10 cellular contexts compared by ENCODE assay signal in the genomic region with DNA sequence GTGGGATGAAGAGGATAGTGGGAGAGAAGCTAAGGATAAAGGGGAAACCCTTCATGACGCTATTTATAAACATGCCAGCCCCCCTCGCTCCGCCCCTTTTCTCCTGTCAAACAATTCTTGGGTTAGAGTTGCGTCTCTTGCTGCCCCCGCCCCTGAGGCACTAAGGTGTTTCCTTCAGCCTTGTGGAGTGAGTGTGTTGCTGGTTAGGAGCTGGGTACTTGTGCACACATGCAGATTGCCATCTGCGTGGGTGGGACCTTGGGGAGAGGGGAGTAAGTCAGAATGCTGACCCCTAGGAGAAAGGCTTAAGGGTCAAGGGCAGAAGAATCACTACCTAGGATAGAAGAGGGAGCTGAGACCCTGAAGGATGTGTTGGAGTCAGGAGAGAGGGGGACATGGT. TPM values are rescaled to one million over a fixed set of nuclear protein-coding genes. Genes with fewer than 3 reads are reported as not detected.
A peak's percentile ranks its signal among the peaks of the same experiment; 100 is the strongest.
DNase-seq lines count a peak whose midpoint lies in the region; ATAC-seq lines count a peak whose summit lies in the region.
"Had no signal": no experiment of that assay in that cellular context is flagged by ENCODE, and none has a peak within 500 bp of the region (broad histone marks: within the 10 kb centered on the region; RNA-seq: fewer than 3 reads in every experiment).

No MANE protein-coding gene starts in this region.

- no peaks in the 10 kb centered on the region for H3K9me3 ChIP-seq in iPS-18a (ENCODE audit: control insufficient read depth, low read depth, low read length)
- no peaks in the 10 kb centered on the region for H3K9me3 ChIP-seq in stomach smooth muscle (ENCODE audit: control insufficient read depth in 2 of 2, low read length in 2 of 2)

- H3K9me3 Mint-ChIP-seq in activated T-cell treated with anti-CD3 and anti-CD28 coated beads, Interleukin-2, amount 50 U/mL, for 24 hours = no peaks in the 10 kb centered on the region
- no peaks in the 10 kb centered on the region for H3K9me3 Mint-ChIP-seq in activated naive CD4-positive, alpha-beta T cell treated with anti-CD3 and anti-CD28 coated beads, Interleukin-2, amount 50 U/mL, for 72 hours

- H3K27ac ChIP-seq in iPS-18a (ENCODE audit: low read length) = no peak overlapping the region
- H3K27ac ChIP-seq in stomach smooth muscle (ENCODE audit: low read length) = peak overlapping the region; percentile 60

- ATAC-seq in activated naive CD4-positive, alpha-beta T cell treated with anti-CD3 and anti-CD28 coated beads, Interleukin-2, amount 50 U/mL, for 72 hours = no peak
- ATAC-seq in HG03378 (IDR thresholded peaks at IDR 0.05; ENCODE audit: unreplicated experiment) = no peak
- ATAC-seq in HG03460 (IDR thresholded peaks at IDR 0.05; ENCODE audit: unreplicated experiment) = no peak
- ATAC-seq in GM21723 (IDR thresholded peaks at IDR 0.05; ENCODE audit: unreplicated experiment) = no peak

- peak overlapping the region; percentile 49 for H3K4me3 ChIP-seq in iPS-18a (ENCODE audit: low read length)
- H3K4me3 ChIP-seq in stomach smooth muscle (ENCODE audit: low read length in 2 of 2) = peak overlapping the region in 1 of 2 donors; percentile 68

- peaks cover 12% of the 10 kb centered on the region for H3K36me3 ChIP-seq in iPS-18a (ENCODE audit: control insufficient read depth, low read depth, low read length)
- peaks cover 16 to 19% of the 10 kb centered on the region in 2 donors for H3K36me3 ChIP-seq in stomach smooth muscle (ENCODE audit: control insufficient read depth in 2 of 2, insufficient read depth in 2 of 2, low read length in 2 of 2)

- peaks cover 65% of the 10 kb centered on the region for H3K4me1 Mint-ChIP-seq in activated T-cell treated with anti-CD3 and anti-CD28 coated beads, Interleukin-2, amount 50 U/mL, for 24 hours (ENCODE audit: low read depth)

- H3K9ac ChIP-seq in iPS-18a (ENCODE audit: low read length) = no peak overlapping the region
- H3K9ac ChIP-seq in stomach smooth muscle (ENCODE audit: low read length in 2 of 2) = peak overlapping the region in 1 of 2 donors; percentile 51

- DNase-seq in activated T-cell treated with anti-CD3 and anti-CD28 coated beads, Interleukin-2, amount 50 U/mL, for 24 hours = no peak
- no peak for DNase-seq in activated T-cell treated with anti-CD3 and anti-CD28 coated beads, Interleukin-2, amount 50 U/mL, for 48 hours
- DNase-seq in activated naive CD4-positive, alpha-beta T cell treated with anti-CD3 and anti-CD28 coated beads, Interleukin-2, amount 50 U/mL, for 72 hours (ENCODE audit: low spot score in 2 of 2) = no peak
- DNase-seq: central memory CD4-positive, alpha-beta T cell; trophoblast cell had no signal

- H3K27ac Mint-ChIP-seq in activated T-cell treated with anti-CD3 and anti-CD28 coated beads, Interleukin-2, amount 50 U/mL, for 24 hours = peak overlapping the region; percentile 40
- peak overlapping the region; percentile 6 to 77 for H3K27ac Mint-ChIP-seq in activated naive CD4-positive, alpha-beta T cell treated with anti-CD3 and anti-CD28 coated beads, Interleukin-2, amount 50 U/mL, for 72 hours

- no peaks in the 10 kb centered on the region for H3K27me3 ChIP-seq in iPS-18a (ENCODE audit: control insufficient read depth, insufficient read depth, low read length)
- no peaks in the 10 kb centered on the region for H3K27me3 ChIP-seq in stomach smooth muscle (ENCODE audit: control insufficient read depth in 1 of 2, insufficient read depth in 2 of 2, low read length in 2 of 2)

- H3K4me1 ChIP-seq in iPS-18a (ENCODE audit: control insufficient read depth, low read depth, low read length) (peaks cover 53% of the 10 kb centered on the region), stomach smooth muscle (ENCODE audit: control insufficient read depth, insufficient read depth, low read length) (peaks cover 66% of the 10 kb centered on the region)

- H3K27me3 Mint-ChIP-seq in activated T-cell treated with anti-CD3 and anti-CD28 coated beads, Interleukin-2, amount 50 U/mL, for 24 hours = no peaks in the 10 kb centered on the region

- H3K36me3 Mint-ChIP-seq in activated T-cell treated with anti-CD3 and anti-CD28 coated beads, Interleukin-2, amount 50 U/mL, for 24 hours (ENCODE audit: low read depth) = peaks cover 37% of the 10 kb centered on the region
- H3K36me3 Mint-ChIP-seq in activated naive CD4-positive, alpha-beta T cell treated with anti-CD3 and anti-CD28 coated beads, Interleukin-2, amount 50 U/mL, for 72 hours = peaks cover 6 to 13% of the 10 kb centered on the region in 2 donors

- peak overlapping the region; percentile 45 for H3K4me3 Mint-ChIP-seq in activated T-cell treated with anti-CD3 and anti-CD28 coated beads, Interleukin-2, amount 50 U/mL, for 24 hours

RNA-seq across cellular contexts. Expression of gene FOXJ2, which starts 5.4 kb away (rescaled TPM):
- 10 to 100 TPM; 14.3 to 16.9 TPM for total RNA-seq in activated naive CD4-positive, alpha-beta T cell treated with anti-CD3 and anti-CD28 coated beads, Interleukin-2, amount 50 U/mL, for 72 hours

RNA-seq across cellular contexts. Expression of gene C3AR1, which starts 28.2 kb away (rescaled TPM):
- 1 to 10 TPM in 1 of 2 donors, under 1 TPM in 1; 0.54 to 3.1 TPM for total RNA-seq in activated naive CD4-positive, alpha-beta T cell treated with anti-CD3 and anti-CD28 coated beads, Interleukin-2, amount 50 U/mL, for 72 hours

RNA-seq across cellular contexts. Expression of gene NECAP1, which starts 44.1 kb away (rescaled TPM):
- 10 to 100 TPM; 23.2 to 43.8 TPM for total RNA-seq in activated naive CD4-positive, alpha-beta T cell treated with anti-CD3 and anti-CD28 coated beads, Interleukin-2, amount 50 U/mL, for 72 hours
